In genomic region chr4:23811045-23811620, GRCh38 we compare ENCODE assay signal across 18 cellular contexts.
DNase-seq lines count a peak whose midpoint lies in the region; ATAC-seq and TF ChIP-seq lines count a peak whose summit lies in the region.
"Had no signal": no experiment of that assay in that cellular context is flagged by ENCODE, and none has a peak within 500 bp of the region (broad histone marks: within the 10 kb centered on the region; RNA-seq: fewer than 3 reads in every experiment).

No MANE protein-coding gene starts in this region.

- no peaks in the 10 kb centered on the region for H3K4me1 Mint-ChIP-seq in activated T-cell treated with anti-CD3 and anti-CD28 coated beads, Interleukin-2, amount 50 U/mL, for 72 hours (ENCODE audit: low read depth)
- H3K4me1 Mint-ChIP-seq: CD4-positive, alpha-beta memory T cell had no signal

- H2AFZ ChIP-seq in fibroblast of lung (ENCODE audit: low read length) = no peak overlapping the region

- H3K4me3 ChIP-seq in AG10803 (ENCODE audit: low read length) (no peak overlapping the region), fibroblast of lung (replicated peaks in 1 of 4; ENCODE audit: control extremely low read depth in 1 of 4, insufficient read depth in 1 of 4, low read depth in 3 of 4, low read length in 4 of 4) (no peak overlapping the region)
- H3K4me3 ChIP-seq: A549, SJSA1 had no signal

- no peak overlapping the region for H3K9ac ChIP-seq in fibroblast of lung (ENCODE audit: insufficient read depth, low read length)

- no peaks in the 10 kb centered on the region for H3K79me2 ChIP-seq in fibroblast of lung (ENCODE audit: control insufficient read depth, insufficient read depth, low read length)

- H3K4me3 Mint-ChIP-seq in activated T-cell treated with anti-CD3 and anti-CD28 coated beads, Interleukin-2, amount 50 U/mL, for 72 hours = no peak overlapping the region
- H3K4me3 Mint-ChIP-seq: CD4-positive, alpha-beta memory T cell had no signal

- H3K4me1 ChIP-seq in fibroblast of lung (ENCODE audit: control insufficient read depth, extremely low read depth, insufficient read depth, low read length) = no peaks in the 10 kb centered on the region
- H3K4me1 ChIP-seq: A549, Caco-2, SJSA1 had no signal

- H3K27me3 Mint-ChIP-seq in activated T-cell treated with anti-CD3 and anti-CD28 coated beads, Interleukin-2, amount 50 U/mL, for 72 hours (ENCODE audit: low read depth) = no peaks in the 10 kb centered on the region
- H3K27me3 Mint-ChIP-seq: CD4-positive, alpha-beta memory T cell had no signal

- no peaks in the 10 kb centered on the region for H3K9me3 ChIP-seq in fibroblast of lung (ENCODE audit: control insufficient read depth, insufficient read depth, low read depth, low read length)
- H3K9me3 ChIP-seq: A549, Caco-2, SJSA1 had no signal

- ATAC-seq in activated T-cell treated with anti-CD3 and anti-CD28 coated beads, Interleukin-2, amount 50 U/mL, for 72 hours (replicated peaks in 1 of 2) = no peak
- ATAC-seq: A549 had no signal

- no peak overlapping the region for H3K27ac Mint-ChIP-seq in activated T-cell treated with anti-CD3 and anti-CD28 coated beads, Interleukin-2, amount 50 U/mL, for 72 hours
- H3K27ac Mint-ChIP-seq: CD4-positive, alpha-beta memory T cell had no signal

- peaks cover 0 to 2% of the 10 kb centered on the region in 2 donors for H3K36me3 Mint-ChIP-seq in activated T-cell treated with anti-CD3 and anti-CD28 coated beads, Interleukin-2, amount 50 U/mL, for 72 hours (ENCODE audit: insufficient read depth in 2 of 2)
- H3K36me3 Mint-ChIP-seq: CD4-positive, alpha-beta memory T cell had no signal

- no peaks in the 10 kb centered on the region for H4K20me1 ChIP-seq in fibroblast of lung (ENCODE audit: control insufficient read depth, extremely low read depth, insufficient read depth, low read length)

- no peak overlapping the region for H3K27ac ChIP-seq in fibroblast of lung (ENCODE audit: insufficient read depth, low read length)
- H3K27ac ChIP-seq: A549, SJSA1 had no signal

- in situ Hi-C loops in G401 (cut with HindIII; ENCODE audit: low sequenced_read_pairs) = no loop called here

- DNase-seq in AG10803 (ENCODE audit: low read depth) (peak; percentile 33), HCEC 1CT (peak; percentile 22), fibroblast of lung (ENCODE audit: low read depth in 2 of 2) (peak; percentile 16 to 68), myocyte (ENCODE audit: low read depth) (peak; percentile 14), NCI-H1048 (lab: John Stamatoyannopoulos, UW) (no peak), G401 (ENCODE audit: low spot score) (no peak)
- no peak for DNase-seq in activated T-cell treated with anti-CD3 and anti-CD28 coated beads, Interleukin-2, amount 50 U/mL, for 72 hours
- DNase-seq: Caco-2; CD4-positive, alpha-beta memory T cell; GF-D8; KG1; NCI-H1105 treated with DMSO at 0.1 percent for 48 hours; NCI-H2081; NCI-H446; NCI-H526; OCI-M1 had no signal

- H3K4me2 ChIP-seq in fibroblast of lung (ENCODE audit: extremely low read depth, insufficient read depth, low read length) = no peak overlapping the region
- H3K4me2 ChIP-seq: A549 had no signal

- H3K9me3 Mint-ChIP-seq in activated T-cell treated with anti-CD3 and anti-CD28 coated beads, Interleukin-2, amount 50 U/mL, for 72 hours = peaks cover 2% of the 10 kb centered on the region in 2 donors

- H3K27me3 ChIP-seq in fibroblast of lung (ENCODE audit: control insufficient read depth, insufficient read depth, low read length) = no peaks in the 10 kb centered on the region
- H3K27me3 ChIP-seq: SJSA1 had no signal

- no peaks in the 10 kb centered on the region for H3K36me3 ChIP-seq in fibroblast of lung (ENCODE audit: control insufficient read depth, insufficient read depth, low read length)
- H3K36me3 ChIP-seq: SJSA1 had no signal

- TF ChIP-seq CTCF in AG10803 (conservative IDR thresholded peaks at IDR 0.05; ENCODE audit: low read length) (no peak), fibroblast of lung (conservative IDR thresholded peaks at IDR 0.05 in 1 of 2, IDR thresholded peaks at IDR 0.05 in 1 of 2; ENCODE audit: low read depth in 1 of 2, low read length in 2 of 2) (no peak)

Comparison
In these comparisons a context has a peak if more than half of its experiments do, and no peak if none do; other contexts are left out.
1. DNase-seq: peak in AG10803 (single experiment), HCEC 1CT (single experiment), fibroblast of lung (2 of 2) and myocyte (single experiment); none in NCI-H1048 (single experiment), G401 (single experiment) and activated T-cell treated with anti-CD3 and anti-CD28 coated beads, Interleukin-2, amount 50 U/mL, for 72 hours (0 of 2).